Comparison of ENCODE assay signal across 8 cellular contexts in the genomic region with DNA sequence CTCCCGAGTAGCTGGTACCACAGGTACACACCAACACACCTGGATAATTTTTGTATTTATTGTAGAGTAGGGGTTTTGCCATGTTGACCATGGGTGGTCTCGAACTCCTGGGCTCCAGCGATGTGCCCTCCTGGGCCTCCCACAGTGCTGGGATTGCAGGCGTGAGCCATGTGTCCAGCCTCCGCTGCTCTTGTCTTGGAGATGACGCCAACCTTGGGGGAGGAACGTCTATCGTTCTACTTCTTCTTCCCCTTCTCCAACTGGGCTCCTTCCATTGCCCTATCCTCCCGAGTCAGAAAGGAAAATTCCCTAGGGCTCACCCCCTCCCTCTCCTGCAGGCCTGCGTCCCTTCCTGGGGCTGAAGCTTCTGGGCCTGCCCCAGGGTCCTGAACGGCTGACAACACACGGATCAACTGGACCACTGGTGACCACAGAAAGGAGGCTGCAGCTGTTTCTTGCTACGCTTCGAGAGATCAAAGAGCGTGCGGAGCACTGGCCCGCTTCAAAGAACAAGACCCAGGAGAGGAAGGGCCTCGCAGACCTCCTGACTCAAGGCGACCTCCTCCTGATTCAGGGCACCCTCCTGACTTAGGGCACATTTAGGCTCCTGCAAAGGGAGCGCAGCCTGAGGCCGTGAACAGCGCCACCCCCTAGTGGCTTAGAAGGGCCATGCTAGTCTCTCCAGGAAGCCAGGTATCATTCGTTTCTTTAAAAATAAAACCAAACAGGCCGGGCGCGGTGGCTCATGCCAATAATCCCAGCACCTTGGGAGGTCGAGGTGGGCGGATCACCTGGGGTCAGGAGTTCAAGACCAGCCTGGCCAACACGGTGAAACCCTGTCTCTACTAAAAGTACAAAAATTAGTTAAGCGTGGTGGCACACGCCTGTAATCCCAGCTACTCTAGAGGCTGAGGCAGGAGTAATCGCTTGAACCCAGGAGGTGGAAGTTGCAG. TPM values are rescaled to one million over a fixed set of nuclear protein-coding genes. Genes with fewer than 3 reads are reported as not detected.
DNase-seq lines count a peak whose midpoint lies in the region; ATAC-seq and TF ChIP-seq lines count a peak whose summit lies in the region.

No MANE protein-coding gene starts in this region.

- TF ChIP-seq CTCF in AG04450 (IDR thresholded peaks at IDR 0.05; ENCODE audit: low read depth, low read length) (peak; percentile 62), retinal pigment epithelial cell (conservative IDR thresholded peaks at IDR 0.05; ENCODE audit: low read depth, low read length) (peak; percentile 89)

- H3K9me3 ChIP-seq in AG04450 (ENCODE audit: control insufficient read depth, insufficient read depth, low read length): no peaks in the 10 kb centered on the region; the same call in 1 of the 2 replicates
- no peaks in the 10 kb centered on the region for H3K9me3 ChIP-seq in SJCRH30 (replicated peaks)

- CTCF ChIA-PET in AG04450 (lab: Charles Lee): interaction anchor here (0.6 to 0.9 kb wide), 4 partner anchors 14 to 277 kb away, joined by 3 to 4 read pairs (median 4); no protein-coding TSS in a partner anchor

- H3K27me3 ChIP-seq in AG04450 (ENCODE audit: control insufficient read depth, insufficient read depth, low read length): no peaks in the 10 kb centered on the region
- H3K27me3 ChIP-seq in SJCRH30: no peaks in the 10 kb centered on the region

- ATAC-seq in GM18519 (IDR thresholded peaks at IDR 0.05; ENCODE audit: low FRiP score, unreplicated experiment) (peak; percentile 56), HG03135 (IDR thresholded peaks at IDR 0.05; ENCODE audit: unreplicated experiment) (peak; percentile 90), Right ventricle myocardium superior (ENCODE audit: poor library complexity) (peak; percentile 78)

- DNase-seq in AG04450 (ENCODE audit: low read depth, low spot score): no peak
- DNase-seq in SJCRH30: peak; percentile 84 to 89
- peak; percentile 87 for DNase-seq in activated effector memory CD4-positive, alpha-beta T cell treated with anti-CD3 and anti-CD28 coated beads, Interleukin-2, amount 50 U/mL, for 16 hours
- peak; percentile 81 for DNase-seq in Right ventricle myocardium superior
- no peak for DNase-seq in retinal pigment epithelial cell (ENCODE audit: low read depth)
- DNase-seq in DMS153 treated with DMSO at 0.1 percent for 48 hours (lab: John Stamatoyannopoulos, UW; ENCODE audit: unreplicated experiment): no peak

- no peaks in the 10 kb centered on the region for H3K36me3 ChIP-seq in SJCRH30

- H3K4me1 ChIP-seq in SJCRH30: peaks cover 13% of the 10 kb centered on the region; the same call in 1 of the 2 replicates

- H3K4me3 ChIP-seq in AG04450 (ENCODE audit: low read depth, low read length): no peak overlapping the region
- H3K4me3 ChIP-seq in SJCRH30: peak overlapping the region; percentile 31
- H3K4me3 ChIP-seq in retinal pigment epithelial cell (ENCODE audit: low read length): no peak overlapping the region

- intact Hi-C loops in Right ventricle myocardium superior (cut with DNase I): loop anchor here (5.0 kb wide), 1 partner anchor 71 kb away; no protein-coding TSS in a partner anchor

- no peak overlapping the region for H3K27ac ChIP-seq in AG04450 (ENCODE audit: low read depth, low read length)
- H3K27ac ChIP-seq in SJCRH30: peak overlapping the region; percentile 8; the same call in 1 of the 2 replicates

- POLR2A ChIA-PET in AG04450 (lab: Yijun Ruan, JAX): no interaction called here

RNA-seq across cellular contexts. Expression of gene HELZ, which starts 48.5 kb away (rescaled TPM):
- polyA plus RNA-seq in AG04450 (2011; rRNA removed): 23.2 and 28.2 TPM in 2 replicates
- 53.1 and 65.6 TPM in 2 replicates for polyA minus RNA-seq in AG04450 (2011; rRNA and poly(A)+ RNA removed)
- 33.2 and 42.3 TPM in 2 replicates for total RNA-seq in SJCRH30 (2014; rRNA removed; shearing (Covaris generic))
- 33.3 TPM for total RNA-seq in Right ventricle myocardium superior

Comparison
In these comparisons a context has a peak if more than half of its experiments do, and no peak if none do; other contexts are left out.
1. DNase-seq: peak in SJCRH30 (2 of 2), activated effector memory CD4-positive, alpha-beta T cell treated with anti-CD3 and anti-CD28 coated beads, Interleukin-2, amount 50 U/mL, for 16 hours (single experiment) and Right ventricle myocardium superior (single experiment); none in AG04450 (single experiment), retinal pigment epithelial cell (single experiment) and DMS153 treated with DMSO at 0.1 percent for 48 hours (single experiment).
2. Peak in every context shown above with its lines, with median percentiles within 50 percentile points of each other: ATAC-seq.